18 cellular contexts compared by ENCODE assay signal in the genomic region with DNA sequence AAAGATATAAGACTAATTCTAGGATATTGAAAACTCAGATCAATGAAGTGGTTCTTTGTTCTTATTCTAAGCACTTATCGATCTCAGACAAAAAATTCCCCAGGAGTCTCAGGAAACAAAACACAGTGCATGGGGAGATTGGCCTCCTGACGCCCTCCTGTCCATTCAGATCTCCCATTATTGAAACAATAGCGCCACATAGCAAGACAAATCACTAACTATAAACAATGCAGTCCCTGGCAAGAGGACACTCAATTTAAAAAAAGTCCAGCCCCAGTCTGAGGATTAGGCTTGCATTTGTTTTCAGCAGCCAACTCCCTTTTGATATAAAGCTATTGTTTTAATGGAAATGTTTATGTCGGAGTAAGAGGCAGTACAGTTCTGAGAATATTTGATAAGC.
DNase-seq lines count a peak whose midpoint lies in the region; ATAC-seq and TF ChIP-seq lines count a peak whose summit lies in the region.
"Had no signal": no experiment of that assay in that cellular context is flagged by ENCODE, and none has a peak within 500 bp of the region (broad histone marks: within the 10 kb centered on the region; RNA-seq: fewer than 3 reads in every experiment).

No MANE protein-coding gene starts in this region.

- H3K27me3 Mint-ChIP-seq in stimulated activated memory B cell treated with anti-CD40 and anti-IgM and Interleukin-4, amounts not matched to agents 10 μg/mL and 1 μg/mL and 100 μg/mL, for 72 hours, result no peaks in the 10 kb centered on the region
- no peaks in the 10 kb centered on the region for H3K27me3 Mint-ChIP-seq in activated CD4-positive, alpha-beta T cell treated with anti-CD3 and anti-CD28 coated beads, Interleukin-2, amount 10 ng/mL, durations not matched to agents 7 days and 5 days
- H3K27me3 Mint-ChIP-seq: CD4-positive, alpha-beta memory T cell had no signal

- H3K4me1 ChIP-seq in PC-9 (replicated peaks; ENCODE audit: insufficient read depth), result no peaks in the 10 kb centered on the region
- H3K4me1 ChIP-seq: BLaER1, HAP-1 had no signal

- H3K9me3 Mint-ChIP-seq in stimulated activated memory B cell treated with anti-CD40 and anti-IgM and Interleukin-4, amounts not matched to agents 10 μg/mL and 1 μg/mL and 100 μg/mL, for 72 hours, result peaks cover 8% of the 10 kb centered on the region
- peaks cover 14% of the 10 kb centered on the region for H3K9me3 Mint-ChIP-seq in activated CD4-positive, alpha-beta T cell treated with anti-CD3 and anti-CD28 coated beads, Interleukin-2, amount 10 ng/mL, durations not matched to agents 7 days and 5 days

- intact Hi-C loops in PC-9 (cut with micrococcal nuclease; ENCODE audit: unreplicated experiment), result no loop called here

- TF ChIP-seq CTCF in PC-9 (conservative IDR thresholded peaks at IDR 0.05), result no peak

- ATAC-seq in stimulated activated memory B cell treated with anti-CD40 and anti-IgM and Interleukin-4, amounts not matched to agents 10 μg/mL and 1 μg/mL and 100 μg/mL, for 72 hours, result no peak
- ATAC-seq: GM12878 had no signal

- peaks cover 3% of the 10 kb centered on the region; the same call in 1 of the 2 replicates for H3K27me3 ChIP-seq in PC-9 (ENCODE audit: insufficient read depth, low read depth)
- H3K27me3 ChIP-seq: BLaER1 had no signal

- no peaks in the 10 kb centered on the region for H3K36me3 ChIP-seq in PC-9 (ENCODE audit: low read depth)
- H3K36me3 ChIP-seq: BLaER1, HAP-1 had no signal

- no peaks in the 10 kb centered on the region for H3K79me2 ChIP-seq in PC-9 (ENCODE audit: low read depth)

- H3K4me3 Mint-ChIP-seq in stimulated activated memory B cell treated with anti-CD40 and anti-IgM and Interleukin-4, amounts not matched to agents 10 μg/mL and 1 μg/mL and 100 μg/mL, for 72 hours, result no peak overlapping the region
- no peak overlapping the region for H3K4me3 Mint-ChIP-seq in activated CD4-positive, alpha-beta T cell treated with anti-CD3 and anti-CD28 coated beads, Interleukin-2, amount 10 ng/mL, durations not matched to agents 7 days and 5 days
- H3K4me3 Mint-ChIP-seq: CD14-positive monocyte; CD4-positive, alpha-beta memory T cell had no signal

- no peaks in the 10 kb centered on the region for H3K4me1 Mint-ChIP-seq in stimulated activated memory B cell treated with anti-CD40 and anti-IgM and Interleukin-4, amounts not matched to agents 10 μg/mL and 1 μg/mL and 100 μg/mL, for 72 hours
- no peaks in the 10 kb centered on the region for H3K4me1 Mint-ChIP-seq in activated CD4-positive, alpha-beta T cell treated with anti-CD3 and anti-CD28 coated beads, Interleukin-2, amount 10 ng/mL, durations not matched to agents 7 days and 5 days
- H3K4me1 Mint-ChIP-seq: CD14-positive monocyte; CD4-positive, alpha-beta memory T cell had no signal

- H3K4me3 ChIP-seq in PC-9, result no peak overlapping the region
- H3K4me3 ChIP-seq: BLaER1, GM12878, GM23248, HAP-1 had no signal

- CTCF ChIA-PET in PC-9 (lab: Charles Lee), result no interaction called here
- CTCF ChIA-PET in activated CD4-positive, alpha-beta T cell treated with anti-CD3 and anti-CD28 coated beads, Interleukin-2, amount 10 ng/mL, durations not matched to agents 7 days and 5 days (lab: Charles Lee), result no interaction called here

- no peak overlapping the region for H2AFZ ChIP-seq in PC-9
- H2AFZ ChIP-seq: GM23248 had no signal

- no peak overlapping the region for H3K27ac ChIP-seq in PC-9
- H3K27ac ChIP-seq: BLaER1, GM23248, HL-60 had no signal

- BruUV-seq in PC-9 (replicated peaks; lab: Mats Ljungman, UMichigan), result no TSS peak

- H3K4me2 ChIP-seq in PC-9, result no peak overlapping the region
- H3K4me2 ChIP-seq: BLaER1 had no signal

- H3K27ac Mint-ChIP-seq in stimulated activated memory B cell treated with anti-CD40 and anti-IgM and Interleukin-4, amounts not matched to agents 10 μg/mL and 1 μg/mL and 100 μg/mL, for 72 hours, result no peak overlapping the region
- no peak overlapping the region for H3K27ac Mint-ChIP-seq in activated CD4-positive, alpha-beta T cell treated with anti-CD3 and anti-CD28 coated beads, Interleukin-2, amount 10 ng/mL, durations not matched to agents 7 days and 5 days
- H3K27ac Mint-ChIP-seq: CD14-positive monocyte; CD4-positive, alpha-beta memory T cell had no signal

- no peaks in the 10 kb centered on the region for H3K9me3 ChIP-seq in PC-9 (ENCODE audit: insufficient read depth, low read depth)
- H3K9me3 ChIP-seq: BLaER1, HAP-1 had no signal

- DNase-seq in NCI-H748 (lab: John Stamatoyannopoulos, UW; ENCODE audit: unreplicated experiment) (peak; percentile 2), NCI-H748 treated with DMSO at 0.1 percent for 48 hours (lab: John Stamatoyannopoulos, UW) (no peak), medulla oblongata (ENCODE audit: extremely low spot score) (peak; percentile 31), pons (ENCODE audit: low spot score) (peak; percentile 69), PC-9 (no peak)
- no peak for DNase-seq in activated CD4-positive, alpha-beta T cell treated with anti-CD3 and anti-CD28 coated beads, Interleukin-2, amount 10 ng/mL, durations not matched to agents 7 days and 5 days
- DNase-seq: 8988T; CD4-positive, alpha-beta memory T cell; DMS153; DMS79; GF-D8; GM23248 had no signal

- H3K9me2 ChIP-seq in PC-9 (ENCODE audit: insufficient read depth), result no peaks in the 10 kb centered on the region

- POLR2A ChIA-PET in PC-9 (lab: Charles Lee; ENCODE audit: unreplicated experiment), result no interaction called here
- POLR2A ChIA-PET in activated CD4-positive, alpha-beta T cell treated with anti-CD3 and anti-CD28 coated beads, Interleukin-2, amount 10 ng/mL, durations not matched to agents 7 days and 5 days (lab: Charles Lee), result no interaction called here

- no peaks in the 10 kb centered on the region for H4K20me1 ChIP-seq in PC-9 (ENCODE audit: insufficient read depth)
- H4K20me1 ChIP-seq: BLaER1 had no signal

- H3F3A ChIP-seq in PC-9 (ENCODE audit: insufficient read depth, low read depth), result no peaks in the 10 kb centered on the region

- no peaks in the 10 kb centered on the region for H3K36me3 Mint-ChIP-seq in stimulated activated memory B cell treated with anti-CD40 and anti-IgM and Interleukin-4, amounts not matched to agents 10 μg/mL and 1 μg/mL and 100 μg/mL, for 72 hours
- H3K36me3 Mint-ChIP-seq in activated CD4-positive, alpha-beta T cell treated with anti-CD3 and anti-CD28 coated beads, Interleukin-2, amount 10 ng/mL, durations not matched to agents 7 days and 5 days (ENCODE audit: low read depth), result no peaks in the 10 kb centered on the region
- H3K36me3 Mint-ChIP-seq: CD14-positive monocyte; CD4-positive, alpha-beta memory T cell had no signal

Comparison
In these comparisons a context has a peak if more than half of its experiments do, and no peak if none do; other contexts are left out.
1. DNase-seq: peak in NCI-H748 (single experiment), medulla oblongata (single experiment) and pons (single experiment); none in NCI-H748 treated with DMSO at 0.1 percent for 48 hours (single experiment), PC-9 (0 of 2) and activated CD4-positive, alpha-beta T cell treated with anti-CD3 and anti-CD28 coated beads, Interleukin-2, amount 10 ng/mL, durations not matched to agents 7 days and 5 days (single experiment).